Comparison of ENCODE assay signal across 28 cellular contexts in genomic region chr10:116221053-116221452, GRCh38. TPM values are rescaled to one million over a fixed set of nuclear protein-coding genes. Genes with fewer than 3 reads are reported as not detected.
"Had no signal": no experiment of that assay in that cellular context is flagged by ENCODE, and none has a peak within 500 bp of the region (broad histone marks: within the 10 kb centered on the region; RNA-seq: fewer than 3 reads in every experiment).

No MANE protein-coding gene starts in this region.

- H3K36me3 ChIP-seq: colonic mucosa, esophagus muscularis mucosa, esophagus squamous epithelium, gastrocnemius medialis, gastroesophageal sphincter, heart left ventricle, heart right ventricle had no signal

- ATAC-seq: effector memory CD8-positive, alpha-beta T cell; esophagus mucosa; foreskin keratinocyte; gastrocnemius medialis; gastroesophageal sphincter; heart left ventricle; heart right ventricle had no signal

- H3K4me1 ChIP-seq: colonic mucosa, esophagus muscularis mucosa, esophagus squamous epithelium, foreskin keratinocyte, gastrocnemius medialis, gastroesophageal sphincter, heart left ventricle, heart right ventricle had no signal

- H3K4me3 ChIP-seq: colonic mucosa, coronary artery, dorsolateral prefrontal cortex, esophagus muscularis mucosa, esophagus squamous epithelium, gastrocnemius medialis, gastroesophageal sphincter, heart left ventricle, heart right ventricle had no signal

- H3K27ac ChIP-seq: colonic mucosa, coronary artery, dorsolateral prefrontal cortex, epithelial cell of prostate, esophagus muscularis mucosa, esophagus squamous epithelium, foreskin keratinocyte, gastrocnemius medialis, gastroesophageal sphincter, heart left ventricle, heart right ventricle had no signal

- FAIRE-seq: colon, endometrium, endothelial cell of umbilical vein, frontal cortex had no signal

- H3K9me3 ChIP-seq: colonic mucosa, esophagus muscularis mucosa, esophagus squamous epithelium, gastrocnemius medialis, gastroesophageal sphincter, heart left ventricle, heart right ventricle had no signal

- H3K27me3 ChIP-seq: colonic mucosa, esophagus muscularis mucosa, esophagus squamous epithelium, foreskin keratinocyte, gastrocnemius medialis, gastroesophageal sphincter, heart left ventricle had no signal

- DNase-seq: colonic mucosa; cortex of kidney; dermis blood vessel endothelial cell; dorsolateral prefrontal cortex; effector CD4-positive, alpha-beta T cell; effector CD8-positive, alpha-beta T cell; effector memory CD4-positive, alpha-beta T cell; effector memory CD8-positive, alpha-beta T cell; endodermal cell; erythroblast; esophagus squamous epithelium; foreskin fibroblast; foreskin keratinocyte; foreskin melanocyte; gastrocnemius medialis; glutamatergic neuron; head of caudate nucleus; heart left ventricle; heart right ventricle had no signal

RNA-seq across cellular contexts. Expression of gene GFRA1, which starts 52.0 kb away (rescaled TPM):
- total RNA-seq: foreskin keratinocyte had no signal
- polyA plus RNA-seq: foreskin keratinocyte had no signal
